In the genomic region with DNA sequence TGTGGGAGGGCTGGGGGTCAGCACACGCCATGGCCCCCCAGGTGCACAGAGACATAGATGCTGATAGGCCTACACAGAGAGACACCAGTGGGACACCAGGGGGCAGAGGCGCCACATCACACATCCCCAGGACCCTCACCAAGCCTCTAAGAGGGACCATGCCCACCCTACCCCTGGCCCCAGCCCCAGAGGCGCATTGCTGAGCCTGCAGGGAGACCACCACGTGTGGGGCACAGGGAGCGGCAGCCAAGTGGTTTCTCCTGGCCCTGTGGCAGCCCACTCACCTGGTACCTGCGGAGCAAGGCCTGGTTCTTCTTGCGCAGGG, we compare ENCODE assay signal across 1 cellular context.
TF ChIP-seq lines count a peak whose summit lies in the region.

No MANE protein-coding gene starts in this region.

TF ChIP-seq in HepG2, 621 proteins besides CTCF, POLR2A, EP300 and RAD21:
- TF ChIP-seq, protein P1, sequence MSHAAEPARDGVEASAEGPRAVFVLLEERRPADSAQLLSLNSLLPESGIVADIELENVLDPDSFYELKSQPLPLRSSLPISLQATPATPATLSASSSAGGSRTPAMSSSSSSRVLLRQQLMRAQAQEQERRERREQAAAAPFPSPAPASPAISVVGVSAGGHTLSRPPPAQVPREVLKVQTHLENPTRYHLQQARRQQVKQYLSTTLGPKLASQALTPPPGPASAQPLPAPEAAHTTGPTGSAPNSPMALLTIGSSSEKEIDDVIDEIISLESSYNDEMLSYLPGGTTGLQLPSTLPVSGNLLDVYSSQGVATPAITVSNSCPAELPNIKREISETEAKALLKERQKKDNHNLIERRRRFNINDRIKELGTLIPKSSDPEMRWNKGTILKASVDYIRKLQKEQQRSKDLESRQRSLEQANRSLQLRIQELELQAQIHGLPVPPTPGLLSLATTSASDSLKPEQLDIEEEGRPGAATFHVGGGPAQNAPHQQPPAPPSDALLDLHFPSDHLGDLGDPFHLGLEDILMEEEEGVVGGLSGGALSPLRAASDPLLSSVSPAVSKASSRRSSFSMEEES (CRISPR knock-in tag; IDR thresholded peaks at IDR 0.05), result no peak
- no peak for TF ChIP-seq PAF1 (CRISPR knock-in tag; IDR thresholded peaks at IDR 0.05)
- TF ChIP-seq ZNF589 (CRISPR knock-in tag; conservative IDR thresholded peaks at IDR 0.05), result no peak
- TF ChIP-seq, protein P2, sequence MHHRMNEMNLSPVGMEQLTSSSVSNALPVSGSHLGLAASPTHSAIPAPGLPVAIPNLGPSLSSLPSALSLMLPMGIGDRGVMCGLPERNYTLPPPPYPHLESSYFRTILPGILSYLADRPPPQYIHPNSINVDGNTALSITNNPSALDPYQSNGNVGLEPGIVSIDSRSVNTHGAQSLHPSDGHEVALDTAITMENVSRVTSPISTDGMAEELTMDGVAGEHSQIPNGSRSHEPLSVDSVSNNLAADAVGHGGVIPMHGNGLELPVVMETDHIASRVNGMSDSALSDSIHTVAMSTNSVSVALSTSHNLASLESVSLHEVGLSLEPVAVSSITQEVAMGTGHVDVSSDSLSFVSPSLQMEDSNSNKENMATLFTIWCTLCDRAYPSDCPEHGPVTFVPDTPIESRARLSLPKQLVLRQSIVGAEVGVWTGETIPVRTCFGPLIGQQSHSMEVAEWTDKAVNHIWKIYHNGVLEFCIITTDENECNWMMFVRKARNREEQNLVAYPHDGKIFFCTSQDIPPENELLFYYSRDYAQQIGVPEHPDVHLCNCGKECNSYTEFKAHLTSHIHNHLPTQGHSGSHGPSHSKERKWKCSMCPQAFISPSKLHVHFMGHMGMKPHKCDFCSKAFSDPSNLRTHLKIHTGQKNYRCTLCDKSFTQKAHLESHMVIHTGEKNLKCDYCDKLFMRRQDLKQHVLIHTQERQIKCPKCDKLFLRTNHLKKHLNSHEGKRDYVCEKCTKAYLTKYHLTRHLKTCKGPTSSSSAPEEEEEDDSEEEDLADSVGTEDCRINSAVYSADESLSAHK (CRISPR knock-in tag; IDR thresholded peaks at IDR 0.05; ENCODE audit: borderline replicate concordance), result no peak
- TF ChIP-seq TERF1 (CRISPR knock-in tag; IDR thresholded peaks at IDR 0.05), result no peak
- TF ChIP-seq, protein P3, sequence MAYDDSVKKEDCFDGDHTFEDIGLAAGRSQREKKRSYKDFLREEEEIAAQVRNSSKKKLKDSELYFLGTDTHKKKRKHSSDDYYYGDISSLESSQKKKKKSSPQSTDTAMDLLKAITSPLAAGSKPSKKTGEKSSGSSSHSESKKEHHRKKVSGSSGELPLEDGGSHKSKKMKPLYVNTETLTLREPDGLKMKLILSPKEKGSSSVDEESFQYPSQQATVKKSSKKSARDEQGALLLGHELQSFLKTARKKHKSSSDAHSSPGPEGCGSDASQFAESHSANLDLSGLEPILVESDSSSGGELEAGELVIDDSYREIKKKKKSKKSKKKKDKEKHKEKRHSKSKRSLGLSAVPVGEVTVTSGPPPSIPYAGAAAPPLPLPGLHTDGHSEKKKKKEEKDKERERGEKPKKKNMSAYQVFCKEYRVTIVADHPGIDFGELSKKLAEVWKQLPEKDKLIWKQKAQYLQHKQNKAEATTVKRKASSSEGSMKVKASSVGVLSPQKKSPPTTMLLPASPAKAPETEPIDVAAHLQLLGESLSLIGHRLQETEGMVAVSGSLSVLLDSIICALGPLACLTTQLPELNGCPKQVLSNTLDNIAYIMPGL (CRISPR knock-in tag; IDR thresholded peaks at IDR 0.05; ENCODE audit: borderline replicate concordance in 1 of 2, low read depth in 1 of 2), result 0 out of 4 replicates have a peak, but pooled peaks of 1 of the 2 experiments have one; percentile 15
- no peak for TF ChIP-seq REL (CRISPR knock-in tag; conservative IDR thresholded peaks at IDR 0.05)
- TF ChIP-seq BRD4 (CRISPR knock-in tag; IDR thresholded peaks at IDR 0.05), result 0 out of 2 replicates have a peak, but pooled peaks have one; percentile 30
- 0 out of 2 replicates have a peak, but pooled peaks have one; percentile 42 for TF ChIP-seq PCBP1 (IDR thresholded peaks at IDR 0.05; ENCODE audit: borderline replicate concordance, low read depth, low read length)
- TF ChIP-seq, protein P4, sequence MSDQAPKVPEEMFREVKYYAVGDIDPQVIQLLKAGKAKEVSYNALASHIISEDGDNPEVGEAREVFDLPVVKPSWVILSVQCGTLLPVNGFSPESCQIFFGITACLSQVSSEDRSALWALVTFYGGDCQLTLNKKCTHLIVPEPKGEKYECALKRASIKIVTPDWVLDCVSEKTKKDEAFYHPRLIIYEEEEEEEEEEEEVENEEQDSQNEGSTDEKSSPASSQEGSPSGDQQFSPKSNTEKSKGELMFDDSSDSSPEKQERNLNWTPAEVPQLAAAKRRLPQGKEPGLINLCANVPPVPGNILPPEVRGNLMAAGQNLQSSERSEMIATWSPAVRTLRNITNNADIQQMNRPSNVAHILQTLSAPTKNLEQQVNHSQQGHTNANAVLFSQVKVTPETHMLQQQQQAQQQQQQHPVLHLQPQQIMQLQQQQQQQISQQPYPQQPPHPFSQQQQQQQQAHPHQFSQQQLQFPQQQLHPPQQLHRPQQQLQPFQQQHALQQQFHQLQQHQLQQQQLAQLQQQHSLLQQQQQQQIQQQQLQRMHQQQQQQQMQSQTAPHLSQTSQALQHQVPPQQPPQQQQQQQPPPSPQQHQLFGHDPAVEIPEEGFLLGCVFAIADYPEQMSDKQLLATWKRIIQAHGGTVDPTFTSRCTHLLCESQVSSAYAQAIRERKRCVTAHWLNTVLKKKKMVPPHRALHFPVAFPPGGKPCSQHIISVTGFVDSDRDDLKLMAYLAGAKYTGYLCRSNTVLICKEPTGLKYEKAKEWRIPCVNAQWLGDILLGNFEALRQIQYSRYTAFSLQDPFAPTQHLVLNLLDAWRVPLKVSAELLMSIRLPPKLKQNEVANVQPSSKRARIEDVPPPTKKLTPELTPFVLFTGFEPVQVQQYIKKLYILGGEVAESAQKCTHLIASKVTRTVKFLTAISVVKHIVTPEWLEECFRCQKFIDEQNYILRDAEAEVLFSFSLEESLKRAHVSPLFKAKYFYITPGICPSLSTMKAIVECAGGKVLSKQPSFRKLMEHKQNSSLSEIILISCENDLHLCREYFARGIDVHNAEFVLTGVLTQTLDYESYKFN (CRISPR knock-in tag; conservative IDR thresholded peaks at IDR 0.05), result no peak
- peak; percentile 64 for TF ChIP-seq STAG1 (CRISPR knock-in tag; IDR thresholded peaks at IDR 0.05)
- no peak for TF ChIP-seq ZNF224 (CRISPR knock-in tag; IDR thresholded peaks at IDR 0.05)
- TF ChIP-seq MEIS1 (CRISPR knock-in tag; IDR thresholded peaks at IDR 0.05; ENCODE audit: borderline replicate concordance), result no peak
- TF ChIP-seq GLMP (CRISPR knock-in tag; IDR thresholded peaks at IDR 0.05; ENCODE audit: borderline replicate concordance), result no peak
- TF ChIP-seq HHEX (CRISPR knock-in tag; IDR thresholded peaks at IDR 0.05), result no peak
- TF ChIP-seq FLYWCH1 (CRISPR knock-in tag; IDR thresholded peaks at IDR 0.05), result no peak
- no peak for TF ChIP-seq HNF4A (CRISPR knock-in tag; IDR thresholded peaks at IDR 0.05)
- peak; percentile 70; the same call in 1 of the 2 replicates for TF ChIP-seq ZBTB7A (CRISPR knock-in tag; IDR thresholded peaks at IDR 0.05)
- TF ChIP-seq NFE2 (CRISPR knock-in tag; IDR thresholded peaks at IDR 0.05), result no peak
- TF ChIP-seq ZBTB7B (CRISPR knock-in tag; IDR thresholded peaks at IDR 0.05), result 0 out of 2 replicates have a peak, but pooled peaks have one; percentile 21
- TF ChIP-seq ZNF768 (CRISPR knock-in tag; IDR thresholded peaks at IDR 0.05), result 0 out of 2 replicates have a peak, but pooled peaks have one; percentile 35
- TF ChIP-seq, protein P5, sequence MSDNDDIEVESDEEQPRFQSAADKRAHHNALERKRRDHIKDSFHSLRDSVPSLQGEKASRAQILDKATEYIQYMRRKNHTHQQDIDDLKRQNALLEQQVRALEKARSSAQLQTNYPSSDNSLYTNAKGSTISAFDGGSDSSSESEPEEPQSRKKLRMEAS (IDR thresholded peaks at IDR 0.05), result 0 out of 2 replicates have a peak, but pooled peaks have one; percentile 42
- no peak for TF ChIP-seq ZNF431 (CRISPR knock-in tag; IDR thresholded peaks at IDR 0.05; ENCODE audit: borderline replicate concordance, low read depth)
- 0 out of 2 replicates have a peak, but pooled peaks have one; percentile 8 for TF ChIP-seq SALL1 (CRISPR knock-in tag; IDR thresholded peaks at IDR 0.05)
- TF ChIP-seq, protein P6, sequence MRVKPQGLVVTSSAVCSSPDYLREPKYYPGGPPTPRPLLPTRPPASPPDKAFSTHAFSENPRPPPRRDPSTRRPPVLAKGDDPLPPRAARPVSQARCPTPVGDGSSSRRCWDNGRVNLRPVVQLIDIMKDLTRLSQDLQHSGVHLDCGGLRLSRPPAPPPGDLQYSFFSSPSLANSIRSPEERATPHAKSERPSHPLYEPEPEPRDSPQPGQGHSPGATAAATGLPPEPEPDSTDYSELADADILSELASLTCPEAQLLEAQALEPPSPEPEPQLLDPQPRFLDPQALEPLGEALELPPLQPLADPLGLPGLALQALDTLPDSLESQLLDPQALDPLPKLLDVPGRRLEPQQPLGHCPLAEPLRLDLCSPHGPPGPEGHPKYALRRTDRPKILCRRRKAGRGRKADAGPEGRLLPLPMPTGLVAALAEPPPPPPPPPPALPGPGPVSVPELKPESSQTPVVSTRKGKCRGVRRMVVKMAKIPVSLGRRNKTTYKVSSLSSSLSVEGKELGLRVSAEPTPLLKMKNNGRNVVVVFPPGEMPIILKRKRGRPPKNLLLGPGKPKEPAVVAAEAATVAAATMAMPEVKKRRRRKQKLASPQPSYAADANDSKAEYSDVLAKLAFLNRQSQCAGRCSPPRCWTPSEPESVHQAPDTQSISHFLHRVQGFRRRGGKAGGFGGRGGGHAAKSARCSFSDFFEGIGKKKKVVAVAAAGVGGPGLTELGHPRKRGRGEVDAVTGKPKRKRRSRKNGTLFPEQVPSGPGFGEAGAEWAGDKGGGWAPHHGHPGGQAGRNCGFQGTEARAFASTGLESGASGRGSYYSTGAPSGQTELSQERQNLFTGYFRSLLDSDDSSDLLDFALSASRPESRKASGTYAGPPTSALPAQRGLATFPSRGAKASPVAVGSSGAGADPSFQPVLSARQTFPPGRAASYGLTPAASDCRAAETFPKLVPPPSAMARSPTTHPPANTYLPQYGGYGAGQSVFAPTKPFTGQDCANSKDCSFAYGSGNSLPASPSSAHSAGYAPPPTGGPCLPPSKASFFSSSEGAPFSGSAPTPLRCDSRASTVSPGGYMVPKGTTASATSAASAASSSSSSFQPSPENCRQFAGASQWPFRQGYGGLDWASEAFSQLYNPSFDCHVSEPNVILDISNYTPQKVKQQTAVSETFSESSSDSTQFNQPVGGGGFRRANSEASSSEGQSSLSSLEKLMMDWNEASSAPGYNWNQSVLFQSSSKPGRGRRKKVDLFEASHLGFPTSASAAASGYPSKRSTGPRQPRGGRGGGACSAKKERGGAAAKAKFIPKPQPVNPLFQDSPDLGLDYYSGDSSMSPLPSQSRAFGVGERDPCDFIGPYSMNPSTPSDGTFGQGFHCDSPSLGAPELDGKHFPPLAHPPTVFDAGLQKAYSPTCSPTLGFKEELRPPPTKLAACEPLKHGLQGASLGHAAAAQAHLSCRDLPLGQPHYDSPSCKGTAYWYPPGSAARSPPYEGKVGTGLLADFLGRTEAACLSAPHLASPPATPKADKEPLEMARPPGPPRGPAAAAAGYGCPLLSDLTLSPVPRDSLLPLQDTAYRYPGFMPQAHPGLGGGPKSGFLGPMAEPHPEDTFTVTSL (CRISPR knock-in tag; IDR thresholded peaks at IDR 0.05; ENCODE audit: borderline replicate concordance), result no peak
- peak; percentile 5; the same call in 1 of the 2 replicates for TF ChIP-seq ZNF350 (CRISPR knock-in tag; IDR thresholded peaks at IDR 0.05; ENCODE audit: borderline replicate concordance, low read depth)
- 0 out of 2 replicates have a peak, but pooled peaks have one; percentile 35 for TF ChIP-seq ZNF619 (CRISPR knock-in tag; IDR thresholded peaks at IDR 0.05)
- peak; percentile 86 for TF ChIP-seq PATZ1 (CRISPR knock-in tag; IDR thresholded peaks at IDR 0.05)
